In the genomic region with DNA sequence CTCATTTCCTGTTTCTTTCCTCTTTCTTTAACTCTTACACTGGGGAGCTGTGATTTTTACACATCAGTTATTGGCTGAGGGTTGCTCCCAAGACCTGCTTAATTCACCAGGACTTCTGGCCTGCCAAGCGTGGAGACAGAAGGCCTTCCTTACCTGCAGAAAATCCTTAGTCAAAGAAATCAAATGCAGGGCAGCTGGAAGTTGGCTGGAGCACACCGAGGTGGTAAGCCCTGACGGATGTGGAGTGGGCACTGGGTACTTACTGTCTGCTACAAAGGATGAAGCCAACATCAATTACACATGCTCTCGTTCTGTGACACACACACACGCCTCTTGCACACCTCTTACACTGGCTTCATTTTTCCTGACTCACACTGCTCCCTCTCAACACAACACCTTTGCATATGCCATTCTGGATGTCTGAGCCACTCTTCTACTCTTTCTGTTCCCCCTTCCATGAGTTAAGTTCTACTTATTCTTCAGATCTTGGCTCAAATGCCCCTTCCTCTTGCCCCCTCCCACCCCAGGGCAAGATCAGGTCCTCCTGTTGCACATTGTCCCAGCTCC, we compare ENCODE assay signal across 25 cellular contexts.
"Had no signal": no experiment of that assay in that cellular context is flagged by ENCODE, and none has a peak within 500 bp of the region (broad histone marks: within the 10 kb centered on the region; RNA-seq: fewer than 3 reads in every experiment).

No MANE protein-coding gene starts in this region.

- H3K4me1 Mint-ChIP-seq: memory B cell had no signal

- H3K4me3 ChIP-seq: dorsolateral prefrontal cortex, heart left ventricle, left lung, lower lobe of right lung, pancreas, prostate gland, spleen, stomach, thoracic aorta had no signal

- H3K27ac Mint-ChIP-seq: memory B cell; mesothelial cell of epicardium; stimulated activated memory B cell treated with anti-CD40 and anti-IgM and Interleukin-4, amounts not matched to agents 10 μg/mL and 1 μg/mL and 100 μg/mL, for 72 hours had no signal

- H3K27me3 Mint-ChIP-seq: memory B cell had no signal

- H3K4me3 Mint-ChIP-seq: memory B cell; mesothelial cell of epicardium; natural killer cell; neural crest cell; stimulated activated memory B cell treated with anti-CD40 and anti-IgM and Interleukin-4, amounts not matched to agents 10 μg/mL and 1 μg/mL and 100 μg/mL, for 72 hours had no signal

- DNase-seq: cortex of kidney; dorsolateral prefrontal cortex; effector CD8-positive, alpha-beta T cell; heart left ventricle; hippocampal formation; left lung; lower lobe of right lung; natural killer cell; occipital lobe; pancreas; spleen; stimulated activated CD4-positive, alpha-beta T cell treated with anti-CD3 and anti-CD28 coated beads, Interleukin-15, amount 100 ng/mL, for 24 hours; stimulated activated CD4-positive, alpha-beta T cell treated with anti-CD3 and anti-CD28 coated beads, Interleukin-1b, Interleukin-23, amount 100 ng/mL, for 48 hours; stimulated activated CD4-positive, alpha-beta T cell treated with anti-CD3 and anti-CD28 coated beads, Interleukin-4, amount 100 ng/mL, for 24 hours; stomach; substantia nigra; trophoblast cell had no signal

- H3K9me3 ChIP-seq: left lung, lower lobe of right lung, pancreas, prostate gland had no signal

- H3K9me3 Mint-ChIP-seq: natural killer cell had no signal

- ATAC-seq: esophagus mucosa; heart left ventricle; left lung; lower lobe of right lung; natural killer cell; pancreas; sciatic nerve; stimulated activated memory B cell treated with anti-CD40 and anti-IgM and Interleukin-4, amounts not matched to agents 10 μg/mL and 1 μg/mL and 100 μg/mL, for 72 hours had no signal

- H3K27ac ChIP-seq: dorsolateral prefrontal cortex, heart left ventricle, left lung, lower lobe of right lung, pancreas, prostate gland, spleen, stomach, thoracic aorta had no signal

- H3K36me3 ChIP-seq: heart left ventricle, left lung, lower lobe of right lung, pancreas, prostate gland, spleen, thoracic aorta had no signal

- H3K4me1 ChIP-seq: left lung, lower lobe of right lung, pancreas, prostate gland, stomach had no signal

- H3K27me3 ChIP-seq: dorsolateral prefrontal cortex, heart left ventricle, left lung, pancreas, spleen, stomach had no signal
